9 cellular contexts compared by ENCODE assay signal in the genomic region with DNA sequence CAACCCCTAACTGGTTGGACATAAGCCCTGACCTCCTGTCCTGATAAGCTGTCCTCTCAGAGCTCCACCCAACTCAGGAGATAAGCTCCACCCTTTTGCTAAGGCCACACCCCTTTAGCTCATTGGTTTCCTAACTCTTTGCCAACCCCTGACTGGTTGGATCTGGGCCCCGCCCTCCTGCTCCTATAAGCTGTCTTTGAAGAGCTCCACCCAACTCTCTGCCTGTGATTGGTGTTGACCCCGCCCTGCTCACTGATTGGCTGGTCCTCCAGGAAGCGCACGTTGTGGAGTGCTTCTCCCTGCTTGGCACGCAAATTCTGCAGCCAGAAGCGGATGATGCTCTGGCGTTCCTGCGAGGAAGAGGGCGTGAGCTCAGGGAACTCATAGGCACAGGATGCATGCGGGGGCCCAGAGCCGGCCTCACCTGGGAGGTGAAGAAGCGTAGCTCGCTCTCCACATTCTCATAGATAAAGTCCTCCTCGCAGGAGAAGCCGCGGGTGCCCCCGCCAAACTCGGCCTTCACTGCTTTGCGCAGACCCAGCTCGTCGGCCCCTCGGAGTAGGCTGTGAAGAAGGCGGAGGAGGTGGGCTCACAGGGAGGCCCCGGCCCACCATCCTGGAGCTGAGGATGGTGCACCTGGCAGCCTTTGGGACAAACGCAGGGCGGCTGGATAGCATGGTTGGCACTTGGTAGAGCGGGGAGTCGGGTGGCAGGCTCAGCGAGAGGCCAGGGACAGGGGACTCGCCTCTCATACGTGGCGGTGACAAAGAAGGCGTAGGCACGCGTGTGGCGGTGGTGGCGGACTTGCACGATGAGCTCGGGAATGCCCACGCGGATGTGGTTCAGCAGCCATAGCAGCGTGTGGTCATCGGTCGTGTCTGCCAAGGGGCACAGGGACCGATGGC. TPM values are rescaled to one million over a fixed set of nuclear protein-coding genes. Genes with fewer than 3 reads are reported as not detected.
DNase-seq lines count a peak whose midpoint lies in the region; ATAC-seq lines count a peak whose summit lies in the region.
"Had no signal": no experiment of that assay in that cellular context is flagged by ENCODE, and none has a peak within 500 bp of the region (broad histone marks: within the 10 kb centered on the region; RNA-seq: fewer than 3 reads in every experiment).

No MANE protein-coding gene starts in this region.

- peaks cover 20% of the 10 kb centered on the region for H3K4me1 Mint-ChIP-seq in activated naive CD8-positive, alpha-beta T cell treated with anti-CD3 and anti-CD28 coated beads for 36 hours

- no peaks in the 10 kb centered on the region for H3K9me3 Mint-ChIP-seq in activated naive CD8-positive, alpha-beta T cell treated with anti-CD3 and anti-CD28 coated beads for 36 hours

- 96% methylated on average over 45 of the region's 45 CpGs for WGBS in right cardiac atrium

- DNase-seq in right cardiac atrium (peak in 2 of 3 donors; percentile 32 to 73), left cardiac atrium (no peak), NCI-H226 (peak; percentile 42), mesenteric fat pad (ENCODE audit: low spot score) (peak; percentile 81)
- peak; percentile 63 for DNase-seq in activated naive CD8-positive, alpha-beta T cell treated with anti-CD3 and anti-CD28 coated beads for 36 hours

- no peak overlapping the region for H3K27ac ChIP-seq in right cardiac atrium (ENCODE audit: low read length)

- no peaks in the 10 kb centered on the region for H3K9me3 ChIP-seq in right cardiac atrium (ENCODE audit: control insufficient read depth, low read length)

- no peaks in the 10 kb centered on the region for H3K27me3 ChIP-seq in right cardiac atrium (ENCODE audit: control insufficient read depth, insufficient read depth)

- peaks cover 3% of the 10 kb centered on the region for H3K4me1 ChIP-seq in right cardiac atrium (ENCODE audit: control insufficient read depth, insufficient read depth, low read length)

- H3K27me3 Mint-ChIP-seq in activated naive CD8-positive, alpha-beta T cell treated with anti-CD3 and anti-CD28 coated beads for 36 hours = no peaks in the 10 kb centered on the region
- H3K27me3 Mint-ChIP-seq: activated naive CD8-positive, alpha-beta T cell had no signal

- ATAC-seq in right cardiac atrium (no peak), left cardiac atrium (no peak), GM19467 (IDR thresholded peaks at IDR 0.05; ENCODE audit: unreplicated experiment) (no peak), HG02973 (IDR thresholded peaks at IDR 0.05; ENCODE audit: unreplicated experiment) (no peak), GM19351 (IDR thresholded peaks at IDR 0.05; ENCODE audit: unreplicated experiment) (no peak)

- H3K4me3 ChIP-seq in right cardiac atrium (ENCODE audit: low read length) = no peak overlapping the region

- no peak overlapping the region for H3K27ac Mint-ChIP-seq in activated naive CD8-positive, alpha-beta T cell treated with anti-CD3 and anti-CD28 coated beads for 36 hours

- H3K4me3 Mint-ChIP-seq in activated naive CD8-positive, alpha-beta T cell treated with anti-CD3 and anti-CD28 coated beads for 36 hours = no peak overlapping the region

- intact Hi-C loops in right cardiac atrium (cut with DNase I) = no loop called here
- intact Hi-C loops in left cardiac atrium (cut with DNase I) = no loop called here

- H3K36me3 Mint-ChIP-seq in activated naive CD8-positive, alpha-beta T cell treated with anti-CD3 and anti-CD28 coated beads for 36 hours = no peaks in the 10 kb centered on the region
- H3K36me3 Mint-ChIP-seq: activated naive CD8-positive, alpha-beta T cell had no signal

RNA-seq across cellular contexts. Expression of a gene that starts 1.7 kb away (rescaled TPM):
- 10 to 100 TPM in 1 of 4 donors, 1 to 10 TPM in 3; 7.1 to 10.9 (median 8.7) TPM for total RNA-seq in right cardiac atrium
- 7.8 TPM for polyA plus RNA-seq in right cardiac atrium
- total RNA-seq in left cardiac atrium = 1 to 10 TPM; 9.5 to 10.0 TPM
- total RNA-seq in activated naive CD8-positive, alpha-beta T cell treated with anti-CD3 and anti-CD28 coated beads for 36 hours = 1 to 10 TPM; 2.5 to 2.7 TPM
- 16.2 TPM for total RNA-seq in mesenteric fat pad

RNA-seq across cellular contexts. Expression of a gene that starts 4.4 kb away (rescaled TPM):
- 10 to 100 TPM in 2 of 4 donors, 1 to 10 TPM in 2; 7.9 to 11.3 (median 10.3) TPM for total RNA-seq in right cardiac atrium
- 8.4 TPM for polyA plus RNA-seq in right cardiac atrium
- total RNA-seq in left cardiac atrium = 10 to 100 TPM in 1 of 2 donors, 1 to 10 TPM in 1; 9.7 to 12.8 TPM
- total RNA-seq in activated naive CD8-positive, alpha-beta T cell treated with anti-CD3 and anti-CD28 coated beads for 36 hours = 10 to 100 TPM; 49.0 to 49.6 TPM
- total RNA-seq in mesenteric fat pad = 13.1 TPM

RNA-seq across cellular contexts. Expression of a gene that starts 23.6 kb away (rescaled TPM):
- total RNA-seq in right cardiac atrium = 10 to 100 TPM; 29.7 to 33.6 (median 30.8) TPM
- polyA plus RNA-seq in right cardiac atrium = 92.5 TPM
- 10 to 100 TPM; 27.5 to 33.3 TPM for total RNA-seq in left cardiac atrium
- total RNA-seq in activated naive CD8-positive, alpha-beta T cell treated with anti-CD3 and anti-CD28 coated beads for 36 hours = 10 to 100 TPM; 41.0 to 43.6 TPM
- 45.6 TPM for total RNA-seq in mesenteric fat pad

RNA-seq across cellular contexts. Expression of a gene that starts 27.3 kb away (rescaled TPM):
- total RNA-seq in right cardiac atrium = 100 to 1,000 TPM; 131 to 180 (median 164) TPM
- polyA plus RNA-seq in right cardiac atrium = 321 TPM
- total RNA-seq in left cardiac atrium = 100 to 1,000 TPM; 147 to 152 TPM
- total RNA-seq in activated naive CD8-positive, alpha-beta T cell treated with anti-CD3 and anti-CD28 coated beads for 36 hours = 100 to 1,000 TPM; 122 to 128 TPM
- total RNA-seq in mesenteric fat pad = 99.2 TPM

RNA-seq across cellular contexts. Expression of a gene that starts 29.7 kb away (rescaled TPM):
- total RNA-seq in right cardiac atrium = 10 to 100 TPM; 12.7 to 17.0 (median 14.3) TPM
- 15.8 TPM for polyA plus RNA-seq in right cardiac atrium
- 10 to 100 TPM; 11.2 to 11.6 TPM for total RNA-seq in left cardiac atrium
- 1 to 10 TPM; 4.1 to 4.9 TPM for total RNA-seq in activated naive CD8-positive, alpha-beta T cell treated with anti-CD3 and anti-CD28 coated beads for 36 hours
- total RNA-seq in mesenteric fat pad = 12.9 TPM
